Comparison of ENCODE assay signal across 1 cellular context in genomic region chr19:53915000-53915399, GRCh38.
TF ChIP-seq lines count a peak whose summit lies in the region.

No MANE protein-coding gene starts in this region.

TF ChIP-seq in H1, 55 proteins besides CTCF, POLR2A, EP300 and RAD21:
- TF ChIP-seq KDM4A (IDR thresholded peaks at IDR 0.05; ENCODE audit: low read depth, low read length, severe bottlenecking) (no peak), RBBP5 (IDR thresholded peaks at IDR 0.05; ENCODE audit: borderline replicate concordance, low read depth, low read length) (no peak), KDM1A (IDR thresholded peaks at IDR 0.05; ENCODE audit: borderline replicate concordance, low read length) (no peak), NANOG (IDR thresholded peaks at IDR 0.05; ENCODE audit: insufficient read depth, low read depth, low read length, poor library complexity, severe bottlenecking) (no peak), CTBP2 (IDR thresholded peaks at IDR 0.05; ENCODE audit: borderline replicate concordance, insufficient read depth, insufficient read length, low read length) (no peak), RNF2 (IDR thresholded peaks at IDR 0.05; ENCODE audit: borderline replicate concordance, low read depth, low read length, missing control alignments, poor library complexity, severe bottlenecking) (no peak), E2F6 (IDR thresholded peaks at IDR 0.05) (no peak), FOSL1 (IDR thresholded peaks at IDR 0.05; ENCODE audit: insufficient read depth, low read depth, low read length) (no peak), CHD7 (IDR thresholded peaks at IDR 0.05; ENCODE audit: insufficient replicate concordance, low read length) (no peak), JUN (IDR thresholded peaks at IDR 0.05; ENCODE audit: low read depth, low read length) (no peak), TEAD4 (IDR thresholded peaks at IDR 0.05; ENCODE audit: low read depth, low read length) (no peak)
- TF ChIP-seq, protein P1, sequence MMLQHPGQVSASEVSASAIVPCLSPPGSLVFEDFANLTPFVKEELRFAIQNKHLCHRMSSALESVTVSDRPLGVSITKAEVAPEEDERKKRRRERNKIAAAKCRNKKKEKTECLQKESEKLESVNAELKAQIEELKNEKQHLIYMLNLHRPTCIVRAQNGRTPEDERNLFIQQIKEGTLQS (IDR thresholded peaks at IDR 0.05; ENCODE audit: insufficient read depth, low read depth, low read length): no peak
